27 cellular contexts compared by ENCODE assay signal in genomic region chrX:140822184-140822583, GRCh38.
DNase-seq lines count a peak whose midpoint lies in the region; ATAC-seq, FAIRE-seq and TF ChIP-seq lines count a peak whose summit lies in the region.
"Had no signal": no experiment of that assay in that cellular context is flagged by ENCODE, and none has a peak within 500 bp of the region (broad histone marks: within the 10 kb centered on the region; RNA-seq: fewer than 3 reads in every experiment).

No MANE protein-coding gene starts in this region.

- H3K9ac ChIP-seq in DND-41 (ENCODE audit: low read depth, low read length) = no peak overlapping the region
- H3K9ac ChIP-seq in astrocyte (ENCODE audit: low read length) = no peak overlapping the region
- H3K9ac ChIP-seq: BLaER1 treated with 17β-estradiol and CSF1 and Interleukin-3, amounts not matched to agents 10 nM and 100 nM had no signal

- H3K4me3 Mint-ChIP-seq in T-helper 1 cell treated with Interleukin-12 subunit alpha and Interleukin-12 subunit beta and Interleukin-4 antibody, amounts not matched to agents 30 μg/mL and 1 μg/mL, for 36 hours = no peak overlapping the region
- no peak overlapping the region for H3K4me3 Mint-ChIP-seq in astrocyte (ENCODE audit: unreplicated experiment)
- H3K4me3 Mint-ChIP-seq: CD4-positive, alpha-beta memory T cell; GM23338; HFFc6 had no signal

- H3K36me3 ChIP-seq in DND-41 (ENCODE audit: insufficient read depth, low read length) (no peaks in the 10 kb centered on the region), astrocyte (ENCODE audit: insufficient read depth, low read length) (no peaks in the 10 kb centered on the region)
- H3K36me3 ChIP-seq: BLaER1 treated with 17β-estradiol and CSF1 and Interleukin-3, amounts not matched to agents 10 nM and 100 nM; HAP-1; SJSA1 had no signal

- peaks cover 27% of the 10 kb centered on the region for H3K4me1 ChIP-seq in DND-41 (ENCODE audit: insufficient read depth, low read length)
- H3K4me1 ChIP-seq in astrocyte (ENCODE audit: insufficient read depth, low read length) = no peaks in the 10 kb centered on the region
- H3K4me1 ChIP-seq: A549, SJSA1 had no signal

- no peak overlapping the region for H2AFZ ChIP-seq in DND-41 (ENCODE audit: low read depth, low read length)
- H2AFZ ChIP-seq in astrocyte (ENCODE audit: low read depth, low read length) = no peak overlapping the region
- H2AFZ ChIP-seq: GM23338 had no signal

- H3K27me3 ChIP-seq in DND-41 (ENCODE audit: insufficient read depth, low read length, poor library complexity) (no peaks in the 10 kb centered on the region), astrocyte (ENCODE audit: insufficient read depth, low read length) (no peaks in the 10 kb centered on the region)
- H3K27me3 ChIP-seq: SJSA1 had no signal

- H3K27ac Mint-ChIP-seq in T-helper 1 cell treated with Interleukin-12 subunit alpha and Interleukin-12 subunit beta and Interleukin-4 antibody, amounts not matched to agents 30 μg/mL and 1 μg/mL, for 36 hours = peak overlapping the region; percentile 62
- H3K27ac Mint-ChIP-seq in astrocyte (ENCODE audit: unreplicated experiment) = no peak overlapping the region
- H3K27ac Mint-ChIP-seq: CD4-positive, alpha-beta memory T cell; GM23338; HFFc6 had no signal

- H3K4me3 ChIP-seq in DND-41 (ENCODE audit: low read depth in 1 of 2, low read length in 2 of 2) = no peak overlapping the region
- no peak overlapping the region for H3K4me3 ChIP-seq in Jurkat, Clone E6-1 (ENCODE audit: low read length)
- H3K4me3 ChIP-seq in astrocyte (ENCODE audit: insufficient read depth, low read depth, low read length) = no peak overlapping the region
- H3K4me3 ChIP-seq: A549; BLaER1 treated with 17β-estradiol and CSF1 and Interleukin-3, amounts not matched to agents 10 nM and 100 nM; GM23338; HAP-1; SJSA1 had no signal

- no peaks in the 10 kb centered on the region for H3K36me3 Mint-ChIP-seq in T-helper 1 cell treated with Interleukin-12 subunit alpha and Interleukin-12 subunit beta and Interleukin-4 antibody, amounts not matched to agents 30 μg/mL and 1 μg/mL, for 36 hours (ENCODE audit: low read depth)
- no peaks in the 10 kb centered on the region for H3K36me3 Mint-ChIP-seq in astrocyte (ENCODE audit: low read depth, unreplicated experiment)
- H3K36me3 Mint-ChIP-seq: CD4-positive, alpha-beta memory T cell had no signal

- H3K4me2 ChIP-seq in DND-41 (ENCODE audit: insufficient read depth, low read length) = no peak overlapping the region
- no peak overlapping the region for H3K4me2 ChIP-seq in astrocyte (ENCODE audit: low read length)
- H3K4me2 ChIP-seq: A549, GM23338 had no signal

- H3K4me1 Mint-ChIP-seq in T-helper 1 cell treated with Interleukin-12 subunit alpha and Interleukin-12 subunit beta and Interleukin-4 antibody, amounts not matched to agents 30 μg/mL and 1 μg/mL, for 36 hours (ENCODE audit: low read depth) = peaks cover 10% of the 10 kb centered on the region
- no peaks in the 10 kb centered on the region for H3K4me1 Mint-ChIP-seq in astrocyte (ENCODE audit: low read depth, unreplicated experiment)

- no peaks in the 10 kb centered on the region for H3K27me3 Mint-ChIP-seq in T-helper 1 cell treated with Interleukin-12 subunit alpha and Interleukin-12 subunit beta and Interleukin-4 antibody, amounts not matched to agents 30 μg/mL and 1 μg/mL, for 36 hours (ENCODE audit: low read depth)
- H3K27me3 Mint-ChIP-seq in astrocyte (ENCODE audit: low read depth, unreplicated experiment) = peaks cover 3% of the 10 kb centered on the region
- H3K27me3 Mint-ChIP-seq: CD4-positive, alpha-beta memory T cell had no signal

- FAIRE-seq in astrocyte (lab: Jason Lieb, UNC) = peak; percentile 94
- FAIRE-seq: G401.6 had no signal

- TF ChIP-seq CTCF in DND-41 (IDR thresholded peaks at IDR 0.05; ENCODE audit: borderline replicate concordance, extremely low read depth, low read length, poor library complexity, severe bottlenecking) (no peak), astrocyte (IDR thresholded peaks at IDR 0.05; ENCODE audit: insufficient read depth, low read depth, low read length) (no peak)

- H4K20me1 ChIP-seq in DND-41 (ENCODE audit: insufficient read depth, low read length) (no peaks in the 10 kb centered on the region), astrocyte (ENCODE audit: insufficient read depth, low read length) (no peaks in the 10 kb centered on the region)

- no peaks in the 10 kb centered on the region for H3K79me2 ChIP-seq in DND-41 (ENCODE audit: insufficient read depth, low read length)
- H3K79me2 ChIP-seq in astrocyte (ENCODE audit: insufficient read depth, low read length) = no peaks in the 10 kb centered on the region

- no peak for DNase-seq in DND-41
- DNase-seq in Jurkat, Clone E6-1 (ENCODE audit: low read depth, low spot score) = peak; percentile 52
- DNase-seq in astrocyte (ENCODE audit: low read depth) = no peak
- DNase-seq in retina = no peak
- DNase-seq in activated effector memory CD4-positive, alpha-beta T cell treated with Interleukin-2 at 50 U/mL for 16 hours = no peak
- DNase-seq: AML-193; CD4-positive, alpha-beta memory T cell; COR-L47; DMS53; HFFc6; IMR-90; NCI-H1092 treated with DMSO at 0.1 percent for 48 hours; NCI-H1436; NCI-H187; NCI-H2107; NCI-H526; NCI-H82; Right ventricle myocardium superior; RPMI8226 had no signal

- no peaks in the 10 kb centered on the region for H3K9me3 Mint-ChIP-seq in T-helper 1 cell treated with Interleukin-12 subunit alpha and Interleukin-12 subunit beta and Interleukin-4 antibody, amounts not matched to agents 30 μg/mL and 1 μg/mL, for 36 hours
- H3K9me3 Mint-ChIP-seq in astrocyte (ENCODE audit: unreplicated experiment) = no peaks in the 10 kb centered on the region
- H3K9me3 Mint-ChIP-seq: HFFc6 had no signal

- H3K9me3 ChIP-seq in DND-41 (ENCODE audit: insufficient read depth, low read length, severe bottlenecking) (no peaks in the 10 kb centered on the region), astrocyte (ENCODE audit: insufficient read depth, low read depth, low read length) (no peaks in the 10 kb centered on the region)
- H3K9me3 ChIP-seq: A549; BLaER1 treated with 17β-estradiol and CSF1 and Interleukin-3, amounts not matched to agents 10 nM and 100 nM; HAP-1; SJSA1 had no signal

- ATAC-seq in DND-41 (ENCODE audit: insufficient read depth, low read depth) (no peak), HG02623 (IDR thresholded peaks at IDR 0.05; ENCODE audit: unreplicated experiment) (no peak)
- ATAC-seq: A549 had no signal

- H3K27ac ChIP-seq in DND-41 (ENCODE audit: low read length) (peak overlapping the region; percentile 20; the same call in 1 of the 2 replicates), astrocyte (ENCODE audit: low read depth, low read length) (no peak overlapping the region)
- H3K27ac ChIP-seq: A549; BLaER1 treated with 17β-estradiol and CSF1 and Interleukin-3, amounts not matched to agents 10 nM and 100 nM; SJSA1 had no signal
